8 cellular contexts compared by ENCODE assay signal in genomic region chr10:68721673-68721963, GRCh38. TPM values are rescaled to one million over a fixed set of nuclear protein-coding genes. Genes with fewer than 3 reads are reported as not detected.
DNase-seq lines count a peak whose midpoint lies in the region; ATAC-seq, FAIRE-seq and TF ChIP-seq lines count a peak whose summit lies in the region.

No MANE protein-coding gene starts in this region.

- FAIRE-seq in keratinocyte (lab: Jason Lieb, UNC), result no peak

- H3K9ac ChIP-seq in ES-I3 (ENCODE audit: low read depth, low read length), result peak overlapping the region; percentile 93
- H3K9ac ChIP-seq in adipocyte (ENCODE audit: low read length), result peak overlapping the region; percentile 98
- H3K9ac ChIP-seq in keratinocyte (ENCODE audit: control insufficient read depth, extremely low read depth, insufficient read depth, low read length), result peak overlapping the region; percentile 96

- peak; percentile 25 for ATAC-seq in HG02938 (IDR thresholded peaks at IDR 0.05; ENCODE audit: unreplicated experiment)

- peak overlapping the region; percentile 99 for H3K4me2 ChIP-seq in keratinocyte (ENCODE audit: control insufficient read depth, extremely low read depth, insufficient read depth, low read depth, low read length)

- no peaks in the 10 kb centered on the region for H4K20me1 ChIP-seq in keratinocyte (ENCODE audit: control insufficient read depth, extremely low read depth, insufficient read depth, low read length)

- dilution Hi-C loops in keratinocyte (cut with MboI; ENCODE audit: extremely low pct_ligation_motif_present, low sequenced_read_pairs), result no loop called here

- intact Hi-C loops in testis (cut with DNase I; ENCODE audit: low total_unique reads), result no loop called here

- no peaks in the 10 kb centered on the region for H3K9me3 ChIP-seq in ES-I3 (ENCODE audit: control insufficient read depth, insufficient read depth, low read length)
- H3K9me3 ChIP-seq in adipocyte (ENCODE audit: control insufficient read depth, low read length), result no peaks in the 10 kb centered on the region
- H3K9me3 ChIP-seq in keratinocyte (ENCODE audit: control insufficient read depth, low read depth, low read length), result no peaks in the 10 kb centered on the region
- no peaks in the 10 kb centered on the region for H3K9me3 ChIP-seq in testis

- no peak for TF ChIP-seq CTCF in keratinocyte (optimal IDR thresholded peaks at IDR 0.05 in 1 of 3, IDR thresholded peaks at IDR 0.05 in 1 of 3, conservative IDR thresholded peaks at IDR 0.05 in 1 of 3; ENCODE audit: extremely low read depth in 1 of 3, insufficient read depth in 2 of 3, low read length in 3 of 3)
- TF ChIP-seq CTCF in testis (IDR thresholded peaks at IDR 0.05), result no peak

- no peak for TF ChIP-seq POLR2A in testis (IDR thresholded peaks at IDR 0.05)

- H3K27ac ChIP-seq in keratinocyte (ENCODE audit: control insufficient read depth, insufficient read depth, low read length), result peak overlapping the region; percentile 90
- peak overlapping the region; percentile 94 to 99 for H3K27ac ChIP-seq in testis

- no peak for DNase-seq in adipocyte (ENCODE audit: low read depth)
- DNase-seq in keratinocyte (ENCODE audit: low read depth, low spot score), result no peak
- peak; percentile 30 for DNase-seq in testis
- no peak for DNase-seq in MV-4-11 (lab: John Stamatoyannopoulos, UW)
- DNase-seq in NCI-H2171 treated with DMSO at 0.1 percent for 48 hours (lab: John Stamatoyannopoulos, UW), result no peak
- no peak for DNase-seq in effector CD4-positive, alpha-beta T cell

- H3K4me1 ChIP-seq in ES-I3 (ENCODE audit: insufficient read depth, low read length) (no peaks in the 10 kb centered on the region), adipocyte (ENCODE audit: control insufficient read depth, insufficient read depth, low read length) (peaks cover 9% of the 10 kb centered on the region), keratinocyte (ENCODE audit: control insufficient read depth, extremely low read depth, insufficient read depth, low read length) (peaks cover 9% of the 10 kb centered on the region), testis (peaks cover 10% of the 10 kb centered on the region)

- peak overlapping the region; percentile 84 for H2AFZ ChIP-seq in keratinocyte (ENCODE audit: control insufficient read depth, low read length)

- H3K27me3 ChIP-seq in adipocyte (replicated peaks; ENCODE audit: control insufficient read depth, insufficient read depth, low read length), result no peaks in the 10 kb centered on the region
- no peaks in the 10 kb centered on the region for H3K27me3 ChIP-seq in keratinocyte (ENCODE audit: control insufficient read depth, extremely low read depth, insufficient read depth, low read length)
- no peaks in the 10 kb centered on the region for H3K27me3 ChIP-seq in testis

- peaks cover 35% of the 10 kb centered on the region for H3K79me2 ChIP-seq in keratinocyte (ENCODE audit: control insufficient read depth, insufficient read depth, low read length)

- H3K36me3 ChIP-seq in ES-I3 (ENCODE audit: insufficient read depth, low read length) (peaks cover 7% of the 10 kb centered on the region), adipocyte (ENCODE audit: control insufficient read depth, insufficient read depth, low read length, severe bottlenecking) (peaks cover 29% of the 10 kb centered on the region), keratinocyte (ENCODE audit: control insufficient read depth in 2 of 2, extremely low read depth in 1 of 2, insufficient read depth in 2 of 2, low read length in 2 of 2) (peaks cover 8% of the 10 kb centered on the region in 2 experiments), testis (ENCODE audit: low read depth, missing control alignments) (no peaks in the 10 kb centered on the region)

- peak overlapping the region; percentile 97 for H3K4me3 ChIP-seq in adipocyte (ENCODE audit: low read length)
- H3K4me3 ChIP-seq in keratinocyte (ENCODE audit: control insufficient read depth in 2 of 3, extremely low read depth in 1 of 3, insufficient read depth in 2 of 3, low read depth in 1 of 3, low read length in 3 of 3), result peak overlapping the region; percentile 93 to 98 (median 95)
- H3K4me3 ChIP-seq in testis, result peak overlapping the region; percentile 69 to 96

- 0 to 1% methylated on average over 16 to 17 of the region's 23 CpGs for WGBS in testis, 2 donors

- H3K9me1 ChIP-seq in keratinocyte (ENCODE audit: control insufficient read depth, extremely low read depth, insufficient read depth, low read length), result no peaks in the 10 kb centered on the region

RNA-seq across cellular contexts. Expression of gene CCAR1, which starts 0.6 kb away (rescaled TPM):
- polyA plus RNA-seq in keratinocyte, result 59.1 to 71.9 TPM (median 70.1 TPM) in 3 replicates
- 255 TPM for polyA plus RNA-seq in keratinocyte (2011; ENCODE audit: low read depth)
- 25.7 and 49.7 TPM in 2 replicates for polyA plus RNA-seq in keratinocyte (2011; cell fraction: cytosol; rRNA removed)
- polyA plus RNA-seq in keratinocyte (2011; cell fraction: nucleus; rRNA removed), result 95.7 and 116 TPM in 2 replicates
- 37.7 and 47.3 TPM in 2 replicates for polyA plus RNA-seq in keratinocyte (2012; ENCODE audit: low replicate concordance)
- polyA minus RNA-seq in keratinocyte, result 32.1 to 125 TPM (median 109 TPM) in 3 replicates
- polyA minus RNA-seq in keratinocyte (2011; cell fraction: cytosol; rRNA and poly(A)+ RNA removed), result 17.8 TPM
- polyA minus RNA-seq in keratinocyte (2011; cell fraction: nucleus; rRNA and poly(A)+ RNA removed), result 40.5 and 68.0 TPM in 2 replicates
- total RNA-seq in testis, result 10 to 100 TPM; 87.4 to 98.6 TPM
- polyA plus RNA-seq in testis (ENCODE audit: insufficient read depth, low read depth, low replicate concordance), result 16.2 TPM
